ENCODE assay signal across 22 cellular contexts in the genomic region with DNA sequence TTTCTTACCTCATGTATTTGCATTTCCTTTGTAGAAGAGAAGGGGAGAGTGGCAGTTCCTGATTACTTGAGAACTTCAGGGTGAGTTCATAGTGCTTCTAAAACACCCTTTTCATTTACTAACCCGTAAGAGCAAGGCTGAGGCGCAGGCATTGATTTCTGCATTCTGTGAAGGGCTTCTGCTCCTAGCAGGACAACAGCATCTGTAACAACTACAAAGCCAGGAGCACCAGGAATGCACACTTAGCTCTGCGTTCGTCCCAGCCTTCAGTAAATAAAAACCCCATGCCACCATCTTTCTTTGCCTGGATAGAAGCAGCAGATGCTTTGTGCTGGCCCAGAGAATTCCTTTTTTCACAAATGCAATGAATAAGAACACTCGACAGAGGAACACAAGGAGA.
DNase-seq lines count a peak whose midpoint lies in the region; TF ChIP-seq lines count a peak whose summit lies in the region.
"Had no signal": no experiment of that assay in that cellular context is flagged by ENCODE, and none has a peak within 500 bp of the region (broad histone marks: within the 10 kb centered on the region; RNA-seq: fewer than 3 reads in every experiment).

No MANE protein-coding gene starts in this region.

- H3K4me1 Mint-ChIP-seq in type B pancreatic cell (ENCODE audit: unreplicated experiment): peaks cover 14% of the 10 kb centered on the region
- H3K4me1 Mint-ChIP-seq: IgD-negative memory B cell had no signal

- H3K4me3 Mint-ChIP-seq in type B pancreatic cell: peak overlapping the region; percentile 0
- H3K4me3 Mint-ChIP-seq: HFFc6; IgD-negative memory B cell; T-helper 1 cell treated with Interleukin-12 subunit alpha and Interleukin-12 subunit beta and Interleukin-4 antibody, amounts not matched to agents 30 μg/mL and 1 μg/mL, for 36 hours had no signal

- TF ChIP-seq CTCF in type B pancreatic cell (conservative IDR thresholded peaks at IDR 0.05) (no peak), stomach (IDR thresholded peaks at IDR 0.05) (no peak)

- intact Hi-C loops in stomach (cut with DNase I; ENCODE audit: low total_unique reads): no loop called here

- H3K36me3 ChIP-seq in esophagus (ENCODE audit: control insufficient read depth in 2 of 2, insufficient read depth in 2 of 2, low read length in 1 of 2): no peaks in the 10 kb centered on the region
- no peaks in the 10 kb centered on the region for H3K36me3 ChIP-seq in stomach

- no peak for TF ChIP-seq POLR2A in stomach (IDR thresholded peaks at IDR 0.05)

- peak overlapping the region; percentile 30 for H3K27ac Mint-ChIP-seq in type B pancreatic cell
- H3K27ac Mint-ChIP-seq: HFFc6; IgD-negative memory B cell; T-helper 1 cell treated with Interleukin-12 subunit alpha and Interleukin-12 subunit beta and Interleukin-4 antibody, amounts not matched to agents 30 μg/mL and 1 μg/mL, for 36 hours had no signal

- peaks cover 3% of the 10 kb centered on the region for H3K9me3 Mint-ChIP-seq in type B pancreatic cell
- H3K9me3 Mint-ChIP-seq: IgD-negative memory B cell; T-helper 1 cell treated with Interleukin-12 subunit alpha and Interleukin-12 subunit beta and Interleukin-4 antibody, amounts not matched to agents 30 μg/mL and 1 μg/mL, for 36 hours had no signal

- peaks cover 4% of the 10 kb centered on the region for H3K36me3 Mint-ChIP-seq in type B pancreatic cell

- H3K9me3 ChIP-seq in esophagus (ENCODE audit: control insufficient read depth in 2 of 2, insufficient read depth in 1 of 2, low read depth in 1 of 2, low read length in 1 of 2) (no peaks in the 10 kb centered on the region), stomach (no peaks in the 10 kb centered on the region)

- DNase-seq in NCI-H2227 treated with DMSO at 0.1 percent for 48 hours (lab: John Stamatoyannopoulos, UW): peak; percentile 65
- DNase-seq in NCI-H2227 (lab: John Stamatoyannopoulos, UW; ENCODE audit: unreplicated experiment): no peak
- peak; percentile 53 for DNase-seq in NCI-H146 treated with DMSO at 0.1 percent for 48 hours (lab: John Stamatoyannopoulos, UW; ENCODE audit: unreplicated experiment)
- no peak for DNase-seq in type B pancreatic cell (ENCODE audit: extremely low spot score, unreplicated experiment)
- DNase-seq in stomach: no peak
- no peak for DNase-seq in amniotic stem cell (lab: John Stamatoyannopoulos, UW)
- DNase-seq in 8988T: no peak
- DNase-seq: DMS53, GF-D8, H7, HFFc6, NCI-H1105 treated with DMSO at 0.1 percent for 48 hours, NCI-H187 treated with DMSO at 0.1 percent for 48 hours, NCI-H446 treated with DMSO at 0.1 percent for 48 hours, NCI-H526 treated with DMSO at 0.1 percent for 48 hours, PC-9, RPMI8226, SHP77 had no signal

- TF ChIP-seq EP300 in stomach (IDR thresholded peaks at IDR 0.05): no peak

- H3K27ac ChIP-seq in esophagus (ENCODE audit: low read depth in 2 of 2, low read length in 1 of 2) (peak overlapping the region; percentile 27 to 66), stomach (no peak overlapping the region)
- H3K27ac ChIP-seq: C4-2B, PC-9 had no signal

- H3K4me3 ChIP-seq in esophagus (ENCODE audit: low read depth in 1 of 2, low read length in 2 of 2) (no peak overlapping the region), stomach (no peak overlapping the region)
- H3K4me3 ChIP-seq: PC-9 had no signal

- peaks cover 18% of the 10 kb centered on the region for H3K27me3 Mint-ChIP-seq in type B pancreatic cell

- H3K27me3 ChIP-seq in esophagus (ENCODE audit: control insufficient read depth in 1 of 2, insufficient read depth in 2 of 2, low read length in 2 of 2) (no peaks in the 10 kb centered on the region), stomach (peaks cover 0 to 4% (median 0%) of the 10 kb centered on the region in 3 donors)

- 63 to 67% methylated on average over 5 of the region's 5 CpGs for WGBS in esophagus, 2 donors
- WGBS in stomach, 5 donors: 71 to 88% (median 77%) methylated on average over 5 of the region's 5 CpGs

- H3K4me1 ChIP-seq in esophagus (ENCODE audit: control insufficient read depth in 2 of 2, insufficient read depth in 2 of 2, low read length in 1 of 2): peaks cover 2 to 4% of the 10 kb centered on the region in 2 donors
- no peaks in the 10 kb centered on the region for H3K4me1 ChIP-seq in stomach

Comparison
In these comparisons a context has a peak if more than half of its experiments do, and no peak if none do; other contexts are left out.
1. DNase-seq: peak in NCI-H2227 treated with DMSO at 0.1 percent for 48 hours (single experiment) and NCI-H146 treated with DMSO at 0.1 percent for 48 hours (single experiment); none in NCI-H2227 (single experiment), type B pancreatic cell (single experiment), stomach (single experiment), amniotic stem cell (single experiment) and 8988T (single experiment).
2. H3K27ac ChIP-seq: peak in esophagus (2 of 2); none in stomach (0 of 5).